22 cellular contexts compared by ENCODE assay signal in genomic region chr18:13338318-13338717, GRCh38.
"Had no signal": no experiment of that assay in that cellular context is flagged by ENCODE, and none has a peak within 500 bp of the region (broad histone marks: within the 10 kb centered on the region; RNA-seq: fewer than 3 reads in every experiment).

No MANE protein-coding gene starts in this region.

- ATAC-seq: foreskin keratinocyte; left lung; lower lobe of right lung; natural killer cell treated with Interleukin-12 subunit alpha and Interleukin-12 subunit beta and Interleukin-15 and Interleukin-18, amount 100 ng/mL, for 72 hours had no signal

- H3K9me3 ChIP-seq: colonic mucosa, ovary, suprapubic skin, thyroid gland had no signal

- H3K4me1 Mint-ChIP-seq: memory B cell, mesothelial cell of epicardium had no signal

- H3K9ac ChIP-seq: neural progenitor cell had no signal

- H3K36me3 Mint-ChIP-seq: memory B cell; natural killer cell treated with Interleukin-12 subunit alpha and Interleukin-12 subunit beta and Interleukin-15 and Interleukin-18, amount 100 ng/mL, for 72 hours; neural progenitor cell; type B pancreatic cell had no signal

- H3K27ac ChIP-seq: colonic mucosa, foreskin keratinocyte, left lung, lower lobe of right lung, neural progenitor cell, ovary, right atrium auricular region, suprapubic skin, thyroid gland, uterus had no signal

- H3K27me3 ChIP-seq: colonic mucosa, foreskin keratinocyte, left lung, neural progenitor cell, ovary, right atrium auricular region, suprapubic skin, thyroid gland, uterus had no signal

- DNase-seq: colonic mucosa; dermis blood vessel endothelial cell; foreskin keratinocyte; head of caudate nucleus; hypothalamus; kidney glomerular epithelial cell; left lung; lower lobe of right lung; nucleus accumbens; ovary; small intestine; stimulated activated CD4-positive, alpha-beta T cell treated with anti-CD3 and anti-CD28 coated beads, Interleukin-2, amount 100 ng/mL, for 48 hours; stimulated activated naive CD4-positive, alpha-beta T cell treated with Interleukin-2 at 50 U/mL for 16 hours; thyroid gland; uterus had no signal

- H3K4me3 ChIP-seq: colonic mucosa, left lung, lower lobe of right lung, neural progenitor cell, ovary, right atrium auricular region, suprapubic skin, thyroid gland, uterus had no signal

- H3K36me3 ChIP-seq: colonic mucosa, left lung, lower lobe of right lung, neural progenitor cell, ovary, right atrium auricular region, suprapubic skin, thyroid gland, uterus had no signal

- H2AFZ ChIP-seq: neural progenitor cell had no signal

- H3K9me3 Mint-ChIP-seq: natural killer cell treated with Interleukin-12 subunit alpha and Interleukin-12 subunit beta and Interleukin-15 and Interleukin-18, amount 100 ng/mL, for 72 hours; type B pancreatic cell had no signal

- H3K27ac Mint-ChIP-seq: memory B cell; mesothelial cell of epicardium; natural killer cell treated with Interleukin-12 subunit alpha and Interleukin-12 subunit beta and Interleukin-15 and Interleukin-18, amount 100 ng/mL, for 72 hours; neural progenitor cell; type B pancreatic cell had no signal

- H3K4me2 ChIP-seq: neural progenitor cell had no signal

- H3K4me3 Mint-ChIP-seq: memory B cell; mesothelial cell of epicardium; natural killer cell treated with Interleukin-12 subunit alpha and Interleukin-12 subunit beta and Interleukin-15 and Interleukin-18, amount 100 ng/mL, for 72 hours; neural progenitor cell; type B pancreatic cell had no signal

- H3K4me1 ChIP-seq: colonic mucosa, foreskin keratinocyte, left lung, lower lobe of right lung, neural progenitor cell, right atrium auricular region, suprapubic skin, thyroid gland, uterus had no signal
